Comparison of ENCODE assay signal across 1 cellular context in the genomic region with DNA sequence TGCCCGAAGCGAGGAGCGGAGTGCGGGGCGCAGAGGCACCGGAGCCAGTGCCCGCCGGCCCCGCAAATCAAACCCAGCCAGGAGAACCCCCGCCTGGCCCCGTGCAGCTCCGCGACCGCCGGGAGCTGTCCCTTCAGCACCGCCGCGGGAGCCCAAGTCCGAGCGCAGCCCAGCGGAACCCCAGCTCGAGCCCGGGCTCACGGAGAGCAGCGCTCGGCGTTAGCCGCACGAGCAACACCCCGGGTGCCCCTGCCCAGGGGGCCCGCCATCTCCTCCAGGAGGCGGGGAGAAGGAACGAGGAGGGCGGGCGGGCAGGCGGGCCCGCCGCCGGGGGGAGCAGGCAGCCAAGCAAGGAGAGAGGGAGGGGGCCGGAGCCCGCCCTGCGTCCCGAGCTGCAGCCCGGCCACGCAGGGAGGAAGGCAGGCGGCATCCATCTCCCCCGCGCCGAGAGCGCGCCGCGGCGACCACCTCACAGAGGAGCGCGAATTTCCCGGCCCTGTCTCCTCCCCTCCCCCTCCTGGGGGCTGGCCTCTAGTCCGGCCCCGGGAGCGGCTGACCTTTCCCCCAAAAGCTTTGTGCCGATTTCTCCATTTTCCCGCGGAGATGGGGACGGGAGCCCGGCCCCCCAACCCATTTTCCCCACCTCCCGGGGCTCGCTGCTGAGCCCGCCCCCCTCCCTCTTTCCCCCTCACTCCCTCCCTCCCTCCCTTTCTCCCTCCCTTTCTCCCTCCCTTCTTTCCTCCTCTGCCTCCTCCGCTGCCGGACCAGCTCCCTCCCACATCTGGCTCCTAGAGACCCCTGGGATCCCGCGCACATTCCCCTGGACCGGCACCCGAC.
A peak's percentile ranks its signal among the peaks of the same experiment; 100 is the strongest.
TF ChIP-seq lines count a peak whose summit lies in the region.

No MANE protein-coding gene starts in this region.

TF ChIP-seq in HepG2, 621 proteins besides CTCF, POLR2A, EP300 and RAD21 (continued from another document and continues in another):
- TF ChIP-seq, protein P1, sequence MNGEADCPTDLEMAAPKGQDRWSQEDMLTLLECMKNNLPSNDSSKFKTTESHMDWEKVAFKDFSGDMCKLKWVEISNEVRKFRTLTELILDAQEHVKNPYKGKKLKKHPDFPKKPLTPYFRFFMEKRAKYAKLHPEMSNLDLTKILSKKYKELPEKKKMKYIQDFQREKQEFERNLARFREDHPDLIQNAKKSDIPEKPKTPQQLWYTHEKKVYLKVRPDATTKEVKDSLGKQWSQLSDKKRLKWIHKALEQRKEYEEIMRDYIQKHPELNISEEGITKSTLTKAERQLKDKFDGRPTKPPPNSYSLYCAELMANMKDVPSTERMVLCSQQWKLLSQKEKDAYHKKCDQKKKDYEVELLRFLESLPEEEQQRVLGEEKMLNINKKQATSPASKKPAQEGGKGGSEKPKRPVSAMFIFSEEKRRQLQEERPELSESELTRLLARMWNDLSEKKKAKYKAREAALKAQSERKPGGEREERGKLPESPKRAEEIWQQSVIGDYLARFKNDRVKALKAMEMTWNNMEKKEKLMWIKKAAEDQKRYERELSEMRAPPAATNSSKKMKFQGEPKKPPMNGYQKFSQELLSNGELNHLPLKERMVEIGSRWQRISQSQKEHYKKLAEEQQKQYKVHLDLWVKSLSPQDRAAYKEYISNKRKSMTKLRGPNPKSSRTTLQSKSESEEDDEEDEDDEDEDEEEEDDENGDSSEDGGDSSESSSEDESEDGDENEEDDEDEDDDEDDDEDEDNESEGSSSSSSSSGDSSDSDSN (CRISPR knock-in tag; IDR thresholded peaks at IDR 0.05) = peak; percentile 89
- TF ChIP-seq IRF1 (CRISPR knock-in tag; IDR thresholded peaks at IDR 0.05; ENCODE audit: low read depth) (no peak), SIN3A (IDR thresholded peaks at IDR 0.05; ENCODE audit: borderline replicate concordance, low read depth, low read length) (peak; percentile 82; the same call in 1 of the 2 replicates), ZSCAN12 (CRISPR knock-in tag; IDR thresholded peaks at IDR 0.05) (0 out of 2 replicates have a peak, but pooled peaks have one; percentile 42), KLF16 (CRISPR knock-in tag; IDR thresholded peaks at IDR 0.05) (peak in 1 of 2 experiments; percentile 55; a peak in 1 of 4 replicates), CEBPB (IDR thresholded peaks at IDR 0.05; ENCODE audit: borderline replicate concordance, low read depth, low read length) (no peak), SAP130 (CRISPR knock-in tag; IDR thresholded peaks at IDR 0.05; ENCODE audit: low read depth) (peak; percentile 76), MBD4 (IDR thresholded peaks at IDR 0.05; ENCODE audit: borderline replicate concordance, low read length) (no peak), SAFB2 (CRISPR knock-in tag; IDR thresholded peaks at IDR 0.05; ENCODE audit: borderline replicate concordance, low read depth) (no peak), IRF9 (CRISPR knock-in tag; IDR thresholded peaks at IDR 0.05; ENCODE audit: borderline replicate concordance) (0 out of 2 replicates have a peak, but pooled peaks have one; percentile 33), NFE2L1 (CRISPR knock-in tag; IDR thresholded peaks at IDR 0.05; ENCODE audit: borderline replicate concordance) (no peak), ZBTB7B (CRISPR knock-in tag; IDR thresholded peaks at IDR 0.05) (peak; percentile 60; the same call in 1 of the 2 replicates), HNRNPH1 (optimal IDR thresholded peaks at IDR 0.05; ENCODE audit: low read depth, low read length) (no peak), ZSCAN25 (CRISPR knock-in tag; IDR thresholded peaks at IDR 0.05) (no peak), FOXK2 (IDR thresholded peaks at IDR 0.05) (no peak), ATF4 (CRISPR knock-in tag; IDR thresholded peaks at IDR 0.05) (no peak), KDM4B (CRISPR knock-in tag; IDR thresholded peaks at IDR 0.05) (0 out of 2 replicates have a peak, but pooled peaks have one; percentile 52), ZSCAN9 (CRISPR knock-in tag; IDR thresholded peaks at IDR 0.05; ENCODE audit: borderline replicate concordance) (peak; percentile 70; the same call in 1 of the 2 replicates), ZNF430 (CRISPR knock-in tag; IDR thresholded peaks at IDR 0.05) (no peak), ZFP90 (CRISPR knock-in tag; IDR thresholded peaks at IDR 0.05; ENCODE audit: borderline replicate concordance) (no peak), GABPB1 (CRISPR knock-in tag; IDR thresholded peaks at IDR 0.05) (peak; percentile 53; the same call in 1 of the 2 replicates)
- TF ChIP-seq, protein P2, sequence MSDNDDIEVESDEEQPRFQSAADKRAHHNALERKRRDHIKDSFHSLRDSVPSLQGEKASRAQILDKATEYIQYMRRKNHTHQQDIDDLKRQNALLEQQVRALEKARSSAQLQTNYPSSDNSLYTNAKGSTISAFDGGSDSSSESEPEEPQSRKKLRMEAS (IDR thresholded peaks at IDR 0.05) = 0 out of 2 replicates have a peak, but pooled peaks have one; percentile 2
- TF ChIP-seq, protein P3, sequence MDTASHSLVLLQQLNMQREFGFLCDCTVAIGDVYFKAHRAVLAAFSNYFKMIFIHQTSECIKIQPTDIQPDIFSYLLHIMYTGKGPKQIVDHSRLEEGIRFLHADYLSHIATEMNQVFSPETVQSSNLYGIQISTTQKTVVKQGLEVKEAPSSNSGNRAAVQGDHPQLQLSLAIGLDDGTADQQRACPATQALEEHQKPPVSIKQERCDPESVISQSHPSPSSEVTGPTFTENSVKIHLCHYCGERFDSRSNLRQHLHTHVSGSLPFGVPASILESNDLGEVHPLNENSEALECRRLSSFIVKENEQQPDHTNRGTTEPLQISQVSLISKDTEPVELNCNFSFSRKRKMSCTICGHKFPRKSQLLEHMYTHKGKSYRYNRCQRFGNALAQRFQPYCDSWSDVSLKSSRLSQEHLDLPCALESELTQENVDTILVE (CRISPR knock-in tag; IDR thresholded peaks at IDR 0.05) = 0 out of 2 replicates have a peak, but pooled peaks have one; percentile 27
- TF ChIP-seq, protein P4, sequence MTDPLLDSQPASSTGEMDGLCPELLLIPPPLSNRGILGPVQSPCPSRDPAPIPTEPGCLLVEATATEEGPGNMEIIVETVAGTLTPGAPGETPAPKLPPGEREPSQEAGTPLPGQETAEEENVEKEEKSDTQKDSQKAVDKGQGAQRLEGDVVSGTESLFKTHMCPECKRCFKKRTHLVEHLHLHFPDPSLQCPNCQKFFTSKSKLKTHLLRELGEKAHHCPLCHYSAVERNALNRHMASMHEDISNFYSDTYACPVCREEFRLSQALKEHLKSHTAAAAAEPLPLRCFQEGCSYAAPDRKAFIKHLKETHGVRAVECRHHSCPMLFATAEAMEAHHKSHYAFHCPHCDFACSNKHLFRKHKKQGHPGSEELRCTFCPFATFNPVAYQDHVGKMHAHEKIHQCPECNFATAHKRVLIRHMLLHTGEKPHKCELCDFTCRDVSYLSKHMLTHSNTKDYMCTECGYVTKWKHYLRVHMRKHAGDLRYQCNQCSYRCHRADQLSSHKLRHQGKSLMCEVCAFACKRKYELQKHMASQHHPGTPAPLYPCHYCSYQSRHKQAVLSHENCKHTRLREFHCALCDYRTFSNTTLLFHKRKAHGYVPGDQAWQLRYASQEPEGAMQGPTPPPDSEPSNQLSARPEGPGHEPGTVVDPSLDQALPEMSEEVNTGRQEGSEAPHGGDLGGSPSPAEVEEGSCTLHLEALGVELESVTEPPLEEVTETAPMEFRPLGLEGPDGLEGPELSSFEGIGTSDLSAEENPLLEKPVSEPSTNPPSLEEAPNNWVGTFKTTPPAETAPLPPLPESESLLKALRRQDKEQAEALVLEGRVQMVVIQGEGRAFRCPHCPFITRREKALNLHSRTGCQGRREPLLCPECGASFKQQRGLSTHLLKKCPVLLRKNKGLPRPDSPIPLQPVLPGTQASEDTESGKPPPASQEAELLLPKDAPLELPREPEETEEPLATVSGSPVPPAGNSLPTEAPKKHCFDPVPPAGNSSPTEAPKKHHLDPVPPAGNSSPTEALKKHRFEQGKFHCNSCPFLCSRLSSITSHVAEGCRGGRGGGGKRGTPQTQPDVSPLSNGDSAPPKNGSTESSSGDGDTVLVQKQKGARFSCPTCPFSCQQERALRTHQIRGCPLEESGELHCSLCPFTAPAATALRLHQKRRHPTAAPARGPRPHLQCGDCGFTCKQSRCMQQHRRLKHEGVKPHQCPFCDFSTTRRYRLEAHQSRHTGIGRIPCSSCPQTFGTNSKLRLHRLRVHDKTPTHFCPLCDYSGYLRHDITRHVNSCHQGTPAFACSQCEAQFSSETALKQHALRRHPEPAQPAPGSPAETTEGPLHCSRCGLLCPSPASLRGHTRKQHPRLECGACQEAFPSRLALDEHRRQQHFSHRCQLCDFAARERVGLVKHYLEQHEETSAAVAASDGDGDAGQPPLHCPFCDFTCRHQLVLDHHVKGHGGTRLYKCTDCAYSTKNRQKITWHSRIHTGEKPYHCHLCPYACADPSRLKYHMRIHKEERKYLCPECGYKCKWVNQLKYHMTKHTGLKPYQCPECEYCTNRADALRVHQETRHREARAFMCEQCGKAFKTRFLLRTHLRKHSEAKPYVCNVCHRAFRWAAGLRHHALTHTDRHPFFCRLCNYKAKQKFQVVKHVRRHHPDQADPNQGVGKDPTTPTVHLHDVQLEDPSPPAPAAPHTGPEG (CRISPR knock-in tag; IDR thresholded peaks at IDR 0.05) = no peak
- TF ChIP-seq, protein P5, sequence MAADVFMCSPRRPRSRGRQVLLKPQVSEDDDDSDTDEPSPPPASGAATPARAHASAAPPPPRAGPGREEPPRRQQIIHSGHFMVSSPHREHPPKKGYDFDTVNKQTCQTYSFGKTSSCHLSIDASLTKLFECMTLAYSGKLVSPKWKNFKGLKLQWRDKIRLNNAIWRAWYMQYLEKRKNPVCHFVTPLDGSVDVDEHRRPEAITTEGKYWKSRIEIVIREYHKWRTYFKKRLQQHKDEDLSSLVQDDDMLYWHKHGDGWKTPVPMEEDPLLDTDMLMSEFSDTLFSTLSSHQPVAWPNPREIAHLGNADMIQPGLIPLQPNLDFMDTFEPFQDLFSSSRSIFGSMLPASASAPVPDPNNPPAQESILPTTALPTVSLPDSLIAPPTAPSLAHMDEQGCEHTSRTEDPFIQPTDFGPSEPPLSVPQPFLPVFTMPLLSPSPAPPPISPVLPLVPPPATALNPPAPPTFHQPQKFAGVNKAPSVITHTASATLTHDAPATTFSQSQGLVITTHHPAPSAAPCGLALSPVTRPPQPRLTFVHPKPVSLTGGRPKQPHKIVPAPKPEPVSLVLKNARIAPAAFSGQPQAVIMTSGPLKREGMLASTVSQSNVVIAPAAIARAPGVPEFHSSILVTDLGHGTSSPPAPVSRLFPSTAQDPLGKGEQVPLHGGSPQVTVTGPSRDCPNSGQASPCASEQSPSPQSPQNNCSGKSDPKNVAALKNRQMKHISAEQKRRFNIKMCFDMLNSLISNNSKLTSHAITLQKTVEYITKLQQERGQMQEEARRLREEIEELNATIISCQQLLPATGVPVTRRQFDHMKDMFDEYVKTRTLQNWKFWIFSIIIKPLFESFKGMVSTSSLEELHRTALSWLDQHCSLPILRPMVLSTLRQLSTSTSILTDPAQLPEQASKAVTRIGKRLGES (CRISPR knock-in tag; IDR thresholded peaks at IDR 0.05; ENCODE audit: borderline replicate concordance) = no peak
- TF ChIP-seq, protein P6, sequence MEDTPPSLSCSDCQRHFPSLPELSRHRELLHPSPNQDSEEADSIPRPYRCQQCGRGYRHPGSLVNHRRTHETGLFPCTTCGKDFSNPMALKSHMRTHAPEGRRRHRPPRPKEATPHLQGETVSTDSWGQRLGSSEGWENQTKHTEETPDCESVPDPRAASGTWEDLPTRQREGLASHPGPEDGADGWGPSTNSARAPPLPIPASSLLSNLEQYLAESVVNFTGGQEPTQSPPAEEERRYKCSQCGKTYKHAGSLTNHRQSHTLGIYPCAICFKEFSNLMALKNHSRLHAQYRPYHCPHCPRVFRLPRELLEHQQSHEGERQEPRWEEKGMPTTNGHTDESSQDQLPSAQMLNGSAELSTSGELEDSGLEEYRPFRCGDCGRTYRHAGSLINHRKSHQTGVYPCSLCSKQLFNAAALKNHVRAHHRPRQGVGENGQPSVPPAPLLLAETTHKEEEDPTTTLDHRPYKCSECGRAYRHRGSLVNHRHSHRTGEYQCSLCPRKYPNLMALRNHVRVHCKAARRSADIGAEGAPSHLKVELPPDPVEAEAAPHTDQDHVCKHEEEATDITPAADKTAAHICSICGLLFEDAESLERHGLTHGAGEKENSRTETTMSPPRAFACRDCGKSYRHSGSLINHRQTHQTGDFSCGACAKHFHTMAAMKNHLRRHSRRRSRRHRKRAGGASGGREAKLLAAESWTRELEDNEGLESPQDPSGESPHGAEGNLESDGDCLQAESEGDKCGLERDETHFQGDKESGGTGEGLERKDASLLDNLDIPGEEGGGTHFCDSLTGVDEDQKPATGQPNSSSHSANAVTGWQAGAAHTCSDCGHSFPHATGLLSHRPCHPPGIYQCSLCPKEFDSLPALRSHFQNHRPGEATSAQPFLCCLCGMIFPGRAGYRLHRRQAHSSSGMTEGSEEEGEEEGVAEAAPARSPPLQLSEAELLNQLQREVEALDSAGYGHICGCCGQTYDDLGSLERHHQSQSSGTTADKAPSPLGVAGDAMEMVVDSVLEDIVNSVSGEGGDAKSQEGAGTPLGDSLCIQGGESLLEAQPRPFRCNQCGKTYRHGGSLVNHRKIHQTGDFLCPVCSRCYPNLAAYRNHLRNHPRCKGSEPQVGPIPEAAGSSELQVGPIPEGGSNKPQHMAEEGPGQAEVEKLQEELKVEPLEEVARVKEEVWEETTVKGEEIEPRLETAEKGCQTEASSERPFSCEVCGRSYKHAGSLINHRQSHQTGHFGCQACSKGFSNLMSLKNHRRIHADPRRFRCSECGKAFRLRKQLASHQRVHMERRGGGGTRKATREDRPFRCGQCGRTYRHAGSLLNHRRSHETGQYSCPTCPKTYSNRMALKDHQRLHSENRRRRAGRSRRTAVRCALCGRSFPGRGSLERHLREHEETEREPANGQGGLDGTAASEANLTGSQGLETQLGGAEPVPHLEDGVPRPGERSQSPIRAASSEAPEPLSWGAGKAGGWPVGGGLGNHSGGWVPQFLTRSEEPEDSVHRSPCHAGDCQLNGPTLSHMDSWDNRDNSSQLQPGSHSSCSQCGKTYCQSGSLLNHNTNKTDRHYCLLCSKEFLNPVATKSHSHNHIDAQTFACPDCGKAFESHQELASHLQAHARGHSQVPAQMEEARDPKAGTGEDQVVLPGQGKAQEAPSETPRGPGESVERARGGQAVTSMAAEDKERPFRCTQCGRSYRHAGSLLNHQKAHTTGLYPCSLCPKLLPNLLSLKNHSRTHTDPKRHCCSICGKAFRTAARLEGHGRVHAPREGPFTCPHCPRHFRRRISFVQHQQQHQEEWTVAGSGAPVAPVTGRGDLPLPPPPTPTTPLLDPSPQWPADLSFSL (CRISPR knock-in tag; IDR thresholded peaks at IDR 0.05) = 0 out of 2 replicates have a peak, but pooled peaks have one; percentile 43
